Comparison of ENCODE assay signal across 20 cellular contexts in the genomic region with DNA sequence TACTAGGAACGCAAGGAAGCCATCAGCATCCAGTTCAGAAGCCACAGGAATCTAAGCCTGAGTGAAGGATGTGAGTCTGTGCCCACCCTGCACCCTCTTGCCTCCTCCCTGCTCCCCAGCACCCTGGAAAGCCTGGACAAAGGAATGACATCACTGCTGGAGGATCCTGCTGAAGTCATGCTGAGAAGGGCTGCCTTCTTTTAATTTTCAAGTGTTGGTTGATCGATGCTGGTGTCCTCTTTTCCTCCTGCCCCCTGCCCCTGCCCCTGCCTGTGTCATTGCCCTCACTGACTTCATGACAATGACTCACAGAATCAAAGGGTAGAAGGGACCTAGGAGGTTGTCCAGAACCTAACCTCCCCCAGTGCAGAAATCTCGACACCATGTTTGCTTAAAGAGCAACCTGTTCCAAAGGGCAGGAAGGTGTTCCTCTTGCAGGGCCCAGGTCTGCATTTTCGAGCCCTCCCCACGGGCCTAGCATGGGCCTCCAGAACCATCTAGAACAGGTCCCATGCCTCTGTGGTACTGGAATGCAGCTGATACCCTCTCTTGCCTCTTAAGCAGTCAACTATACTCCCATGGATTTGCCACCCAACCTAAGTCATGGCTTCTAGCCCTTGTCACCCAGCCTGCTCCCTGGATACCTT. TPM values are rescaled to one million over a fixed set of nuclear protein-coding genes. Genes with fewer than 3 reads are reported as not detected.
A peak's percentile ranks its signal among the peaks of the same experiment; 100 is the strongest.
DNase-seq lines count a peak whose midpoint lies in the region; ATAC-seq and TF ChIP-seq lines count a peak whose summit lies in the region.
"Had no signal": no experiment of that assay in that cellular context is flagged by ENCODE, and none has a peak within 500 bp of the region (broad histone marks: within the 10 kb centered on the region; RNA-seq: fewer than 3 reads in every experiment).

No MANE protein-coding gene starts in this region.

- POLR2A ChIA-PET in Caco-2 (lab: Charles Lee) = no interaction called here
- POLR2A ChIA-PET in T-cell (lab: Charles Lee) = no interaction called here

- peaks cover 71% of the 10 kb centered on the region for H3K36me3 Mint-ChIP-seq in Caco-2 (ENCODE audit: insufficient read depth, unreplicated experiment)
- peaks cover 54% of the 10 kb centered on the region for H3K36me3 Mint-ChIP-seq in T-cell

- ATAC-seq in T-cell (replicated peaks in 1 of 4) (no peak), gastroesophageal sphincter (no peak), psoas muscle (no peak), GM18520 (IDR thresholded peaks at IDR 0.05; ENCODE audit: unreplicated experiment) (no peak), GM21723 (IDR thresholded peaks at IDR 0.05; ENCODE audit: unreplicated experiment) (no peak), GM21717 (IDR thresholded peaks at IDR 0.05; ENCODE audit: unreplicated experiment) (no peak)

- intact Hi-C loops in Caco-2 (cut with micrococcal nuclease; ENCODE audit: unreplicated experiment) (no loop called here), psoas muscle (cut with DNase I) (no loop called here)

- H3K27ac ChIP-seq in gastroesophageal sphincter (peak overlapping the region in 3 of 4 donors; percentile 27 to 71 (median 29)), psoas muscle (peak overlapping the region; percentile 30)
- H3K27ac ChIP-seq: transverse colon had no signal

- H3K4me3 Mint-ChIP-seq in Caco-2 (ENCODE audit: unreplicated experiment) (no peak overlapping the region), T-cell (no peak overlapping the region)

- H3K27me3 ChIP-seq in Caco-2 (replicated peaks; ENCODE audit: control insufficient read depth, insufficient read depth, low read length) = no peaks in the 10 kb centered on the region
- no peaks in the 10 kb centered on the region for H3K27me3 ChIP-seq in gastroesophageal sphincter
- no peaks in the 10 kb centered on the region for H3K27me3 ChIP-seq in psoas muscle (ENCODE audit: insufficient read depth in 3 of 3, low read length in 2 of 3)
- H3K27me3 ChIP-seq: transverse colon had no signal

- H3K9me3 ChIP-seq in Caco-2 (no peaks in the 10 kb centered on the region), gastroesophageal sphincter (no peaks in the 10 kb centered on the region), psoas muscle (no peaks in the 10 kb centered on the region)

- 90 to 95% methylated on average over 2 to 3 of the region's 5 CpGs for WGBS in gastroesophageal sphincter (ENCODE audit: low coverage in 1 of 2), 2 donors
- 85 to 89% (median 87%) methylated on average over 5 of the region's 5 CpGs for WGBS in psoas muscle, 3 donors

- H3K4me1 ChIP-seq in Caco-2 (peaks cover 31% of the 10 kb centered on the region), gastroesophageal sphincter (peaks cover 0 to 73% (median 30%) of the 10 kb centered on the region in 3 donors), psoas muscle (peaks cover 27% of the 10 kb centered on the region)

- H3K27me3 Mint-ChIP-seq in Caco-2 (ENCODE audit: insufficient read depth, unreplicated experiment) = no peaks in the 10 kb centered on the region
- H3K27me3 Mint-ChIP-seq in T-cell = no peaks in the 10 kb centered on the region

- H3K27ac Mint-ChIP-seq in Caco-2 (ENCODE audit: unreplicated experiment) (peak overlapping the region; percentile 43), T-cell (peak overlapping the region; percentile 81 to 88)

- no peaks in the 10 kb centered on the region for H3K9me3 Mint-ChIP-seq in Caco-2 (ENCODE audit: unreplicated experiment)
- H3K9me3 Mint-ChIP-seq in T-cell = peaks cover 0 to 3% (median 2%) of the 10 kb centered on the region in 3 donors

- TF ChIP-seq POLR2A in gastroesophageal sphincter (IDR thresholded peaks at IDR 0.05) = no peak

- TF ChIP-seq CTCF in Caco-2 (IDR thresholded peaks at IDR 0.05; ENCODE audit: insufficient read depth in 1 of 2, low read depth in 1 of 2, low read length in 1 of 2, severe bottlenecking in 1 of 2, unreplicated experiment in 1 of 2) (no peak), gastroesophageal sphincter (IDR thresholded peaks at IDR 0.05) (no peak), psoas muscle (IDR thresholded peaks at IDR 0.05) (no peak)

- CTCF ChIA-PET in Caco-2 (lab: Charles Lee) (no interaction called here), T-cell (lab: Charles Lee) (no interaction called here)

- peaks cover 26% of the 10 kb centered on the region for H3K4me1 Mint-ChIP-seq in Caco-2 (ENCODE audit: low read depth, unreplicated experiment)
- peaks cover 63 to 82% (median 78%) of the 10 kb centered on the region in 3 donors for H3K4me1 Mint-ChIP-seq in T-cell

- DNase-seq in Caco-2 = no peak
- no peak for DNase-seq in T-cell
- DNase-seq in psoas muscle = peak in 1 of 2 donors; percentile 6
- DNase-seq in NCI-H1436 (lab: John Stamatoyannopoulos, UW) = no peak
- DNase-seq: activated CD8-positive, alpha-beta memory T cell treated with anti-CD3 and anti-CD28 coated beads for 24 hours; central memory CD4-positive, alpha-beta T cell; COR-L47; EL; erythroblast; NCI-H69; OCI-M1; stimulated activated CD4-positive, alpha-beta T cell treated with anti-CD3 and anti-CD28 coated beads, Interleukin-1b, Interleukin-23, amount 100 ng/mL, for 48 hours; stimulated activated naive CD4-positive, alpha-beta T cell treated with Interleukin-2 at 50 U/mL for 16 hours; transverse colon had no signal

- H3K36me3 ChIP-seq in Caco-2 (ENCODE audit: control insufficient read depth, insufficient read depth, low read length) = peaks cover 4% of the 10 kb centered on the region
- H3K36me3 ChIP-seq in gastroesophageal sphincter = peaks cover 0 to 67% of the 10 kb centered on the region in 2 donors
- peaks cover 0 to 41% of the 10 kb centered on the region in 2 donors for H3K36me3 ChIP-seq in psoas muscle (ENCODE audit: insufficient read depth in 1 of 2, low read depth in 1 of 2)

- BruUV-seq in Caco-2 (replicated peaks; lab: Mats Ljungman, UMichigan) = no TSS peak

- H3K4me3 ChIP-seq in Caco-2 (ENCODE audit: low read depth, low read length) = no peak overlapping the region
- H3K4me3 ChIP-seq in gastroesophageal sphincter = no peak overlapping the region
- no peak overlapping the region for H3K4me3 ChIP-seq in psoas muscle
- H3K4me3 ChIP-seq: transverse colon had no signal

- no peak for TF ChIP-seq EP300 in gastroesophageal sphincter (IDR thresholded peaks at IDR 0.05)

RNA-seq across cellular contexts. Expression of a gene that starts 9.6 kb away (rescaled TPM):
- total RNA-seq in Caco-2 (2022) (59.4 and 64.6 TPM in 2 replicates), T-cell (100 to 1,000 TPM in 1 of 5 donors, 10 to 100 TPM in 4; 56.4 to 107 (median 90.8) TPM), gastroesophageal sphincter (100 to 1,000 TPM; 115 to 211 (median 186) TPM), psoas muscle (10 to 100 TPM; 21.7 to 78.7 (median 54.9) TPM)
- 10 to 100 TPM; 27.2 to 65.1 (median 28.3) TPM for polyA plus RNA-seq in psoas muscle

RNA-seq across cellular contexts. Expression of a gene that starts 35.5 kb away (rescaled TPM):
- total RNA-seq in Caco-2 (2022) (not detected in 2 replicates), T-cell (not detected), gastroesophageal sphincter (not detected), psoas muscle (not detected)
- polyA plus RNA-seq in psoas muscle = not detected
- total RNA-seq: HT-29, osteocyte, transverse colon had no signal
